Comparison of ENCODE assay signal across 23 cellular contexts in genomic region chr3:141015486-141015885, GRCh38. TPM values are rescaled to one million over a fixed set of nuclear protein-coding genes. Genes with fewer than 3 reads are reported as not detected.
"Had no signal": no experiment of that assay in that cellular context is flagged by ENCODE, and none has a peak within 500 bp of the region (broad histone marks: within the 10 kb centered on the region; RNA-seq: fewer than 3 reads in every experiment).

No MANE protein-coding gene starts in this region.

- H3K4me3 Mint-ChIP-seq: activated naive CD4-positive, alpha-beta T cell treated with anti-CD3 and anti-CD28 coated beads for 36 hours; activated T-cell treated with anti-CD3 and anti-CD28 coated beads, Interleukin-2, amount 50 U/mL, for 4 hours; memory B cell; naive B cell; stimulated activated naive B cell treated with anti-CD40 and anti-IgM and Interleukin-4, amounts not matched to agents 10 μg/mL and 1 μg/mL and 100 μg/mL, for 72 hours; T-helper 1 cell treated with Interleukin-12 subunit alpha and Interleukin-12 subunit beta and Interleukin-4 antibody, amounts not matched to agents 30 μg/mL and 1 μg/mL, for 36 hours had no signal

- DNase-seq: activated CD4-positive, alpha-beta T cell treated with anti-CD3 and anti-CD28 coated beads, Interleukin-2, amount 50 U/mL, for 1 hour; activated CD4-positive, CD25-positive, alpha-beta regulatory T cell treated with anti-CD3 and anti-CD28 coated beads, Interleukin-2, amount 50 U/mL, for 72 hours; activated CD8-positive, alpha-beta memory T cell treated with anti-CD3 and anti-CD28 coated beads, Interleukin-2, amount 50 U/mL, for 4 hours; activated naive CD4-positive, alpha-beta T cell treated with anti-CD3 and anti-CD28 coated beads for 36 hours; activated T-cell treated with anti-CD3 and anti-CD28 coated beads, Interleukin-2, amount 50 U/mL, for 4 hours; aorta; cerebellar nuclear complex; effector CD4-positive, alpha-beta T cell; immature natural killer cell; kidney glomerular epithelial cell; left ventricle myocardium superior; naive B cell; ovary; stimulated activated CD4-positive, alpha-beta T cell treated with anti-CD3 and anti-CD28 coated beads, Interleukin-4, amount 100 ng/mL, for 4 hours; stimulated activated naive B cell treated with anti-CD40 and anti-IgM and Interleukin-4, amounts not matched to agents 10 μg/mL and 1 μg/mL and 100 μg/mL, for 72 hours; tibial artery had no signal

- H3K27ac ChIP-seq: ovary, tibial artery had no signal

- ATAC-seq: activated T-cell treated with anti-CD3 and anti-CD28 coated beads, Interleukin-2, amount 50 U/mL, for 4 hours; esophagus mucosa; left ventricle myocardium superior; sciatic nerve; stimulated activated naive B cell treated with anti-CD40 and anti-IgM and Interleukin-4, amounts not matched to agents 10 μg/mL and 1 μg/mL and 100 μg/mL, for 72 hours had no signal

- FAIRE-seq: urothelium cell line had no signal

- H3K36me3 ChIP-seq: ovary, tibial artery had no signal

- H3K27me3 ChIP-seq: ovary had no signal

- H3K36me3 Mint-ChIP-seq: immature natural killer cell; naive B cell; stimulated activated naive B cell treated with anti-CD40 and anti-IgM and Interleukin-4, amounts not matched to agents 10 μg/mL and 1 μg/mL and 100 μg/mL, for 72 hours had no signal

- H3K27ac Mint-ChIP-seq: activated naive CD4-positive, alpha-beta T cell treated with anti-CD3 and anti-CD28 coated beads for 36 hours; memory B cell; naive B cell; stimulated activated naive B cell treated with anti-CD40 and anti-IgM and Interleukin-4, amounts not matched to agents 10 μg/mL and 1 μg/mL and 100 μg/mL, for 72 hours; T-helper 1 cell treated with Interleukin-12 subunit alpha and Interleukin-12 subunit beta and Interleukin-4 antibody, amounts not matched to agents 30 μg/mL and 1 μg/mL, for 36 hours had no signal

- H3K4me3 ChIP-seq: ovary, tibial artery had no signal

- H3K9me3 Mint-ChIP-seq: activated naive CD4-positive, alpha-beta T cell treated with anti-CD3 and anti-CD28 coated beads for 36 hours; activated T-cell treated with anti-CD3 and anti-CD28 coated beads, Interleukin-2, amount 50 U/mL, for 4 hours; immature natural killer cell had no signal

- H3K9me3 ChIP-seq: ovary, tibial artery had no signal

RNA-seq across cellular contexts. Expression of gene SPSB4, which starts 35.7 kb away (rescaled TPM):
- total RNA-seq: activated naive CD4-positive, alpha-beta T cell treated with anti-CD3 and anti-CD28 coated beads for 36 hours; activated T-cell treated with anti-CD3 and anti-CD28 coated beads, Interleukin-2, amount 50 U/mL, for 4 hours; esophagus mucosa; mononuclear cell; pulmonary artery endothelial cell had no signal
- polyA plus RNA-seq: immature natural killer cell had no signal
